10 cellular contexts compared by ENCODE assay signal in the genomic region with DNA sequence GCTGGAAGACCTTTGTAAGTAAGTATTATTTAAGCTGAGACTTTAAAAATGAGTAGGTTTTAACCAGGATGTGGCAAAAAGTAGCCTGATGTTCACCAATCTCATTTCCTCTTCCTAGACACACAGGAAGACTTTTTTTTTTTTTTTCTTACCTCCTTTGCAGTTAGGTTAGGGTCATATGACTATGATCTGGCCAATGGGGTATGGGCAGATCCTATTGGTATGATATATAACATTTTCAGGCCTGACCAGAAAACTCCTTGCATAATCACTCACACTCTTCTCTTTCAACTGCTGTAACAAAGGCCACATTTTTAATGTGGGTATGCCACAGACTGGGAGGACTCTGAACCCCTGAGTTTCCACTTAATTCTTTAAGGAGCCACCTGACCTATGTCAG. TPM values are rescaled to one million over a fixed set of nuclear protein-coding genes. Genes with fewer than 3 reads are reported as not detected.
DNase-seq lines count a peak whose midpoint lies in the region; ATAC-seq and TF ChIP-seq lines count a peak whose summit lies in the region.
"Had no signal": no experiment of that assay in that cellular context is flagged by ENCODE, and none has a peak within 500 bp of the region (broad histone marks: within the 10 kb centered on the region; RNA-seq: fewer than 3 reads in every experiment).

No MANE protein-coding gene starts in this region.

- peak overlapping the region; percentile 32 for H3K4me2 ChIP-seq in DOHH2 (ENCODE audit: low read length)

- H3K4me3 ChIP-seq in DOHH2 (ENCODE audit: low read length) (peak overlapping the region; percentile 27), lower lobe of right lung (no peak overlapping the region), gastrocnemius medialis (no peak overlapping the region)
- H3K4me3 ChIP-seq: body of pancreas, HAP-1 had no signal

- peaks cover 17% of the 10 kb centered on the region for H3K79me2 ChIP-seq in DOHH2 (ENCODE audit: control insufficient read depth, low read length)

- POLR2A ChIA-PET in HEK293T (lab: Yijun Ruan, JAX): no interaction called here

- H3K36me3 ChIP-seq in DOHH2 (ENCODE audit: control insufficient read depth, low read length) (peaks cover 4% of the 10 kb centered on the region; the same call in 1 of the 2 replicates), lower lobe of right lung (no peaks in the 10 kb centered on the region), gastrocnemius medialis (no peaks in the 10 kb centered on the region)
- H3K36me3 ChIP-seq: HAP-1 had no signal

- ATAC-seq in lower lobe of right lung: no peak
- no peak for ATAC-seq in gastrocnemius medialis
- no peak for ATAC-seq in GM21515 (IDR thresholded peaks at IDR 0.05; ENCODE audit: unreplicated experiment)
- ATAC-seq: body of pancreas had no signal

- H3K27ac ChIP-seq in DOHH2 (ENCODE audit: low read depth, low read length): peak overlapping the region; percentile 61
- peak overlapping the region; percentile 22 for H3K27ac ChIP-seq in lower lobe of right lung
- no peak overlapping the region for H3K27ac ChIP-seq in gastrocnemius medialis
- H3K27ac ChIP-seq: body of pancreas had no signal

- no peaks in the 10 kb centered on the region for H3K27me3 ChIP-seq in DOHH2 (ENCODE audit: control insufficient read depth, low read length)
- H3K27me3 ChIP-seq in lower lobe of right lung (ENCODE audit: low read depth): no peaks in the 10 kb centered on the region
- H3K27me3 ChIP-seq in gastrocnemius medialis: no peaks in the 10 kb centered on the region
- H3K27me3 ChIP-seq: body of pancreas had no signal

- no peaks in the 10 kb centered on the region for H4K20me1 ChIP-seq in DOHH2 (ENCODE audit: control insufficient read depth, insufficient read depth, low read depth, low read length)

- TF ChIP-seq CTCF in DOHH2 (IDR thresholded peaks at IDR 0.05; ENCODE audit: low read depth, low read length, poor library complexity, severe bottlenecking) (no peak), lower lobe of right lung (IDR thresholded peaks at IDR 0.05) (no peak), gastrocnemius medialis (IDR thresholded peaks at IDR 0.05 in 4 of 5, conservative IDR thresholded peaks at IDR 0.05 in 1 of 5) (no peak)

- CTCF ChIA-PET in HEK293T (lab: Yijun Ruan, JAX): no interaction called here

- peaks cover 3% of the 10 kb centered on the region; the same call in 1 of the 2 replicates for H3K9me3 ChIP-seq in DOHH2 (ENCODE audit: control insufficient read depth, insufficient read depth, low read length)
- H3K9me3 ChIP-seq in lower lobe of right lung: no peaks in the 10 kb centered on the region
- H3K9me3 ChIP-seq in gastrocnemius medialis: no peaks in the 10 kb centered on the region
- H3K9me3 ChIP-seq: body of pancreas, HAP-1 had no signal

- DNase-seq in HEK293T (ENCODE audit: extremely low spot score): no peak
- peak; percentile 62 for DNase-seq in T-helper 2 cell treated with Interferon-gamma antibody and Interleukin-4, amounts not matched to agents 5 μg/mL and 100 μg/mL, for 36 hours (ENCODE audit: low spot score)
- no peak for DNase-seq in lower lobe of right lung
- no peak for DNase-seq in D341Med (ENCODE audit: low spot score)
- DNase-seq in gastrocnemius medialis: no peak
- no peak for DNase-seq in inferior parietal cortex (ENCODE audit: extremely low spot score)
- DNase-seq: body of pancreas had no signal

- intact Hi-C loops in lower lobe of right lung (cut with DNase I): no loop called here
- intact Hi-C loops in gastrocnemius medialis (cut with DNase I; ENCODE audit: low total_unique reads): loop anchor here (5.0 to 10.0 kb wide), 4 partner anchors 64 to 681 kb away; no protein-coding TSS in a partner anchor

- H3K36me3 Mint-ChIP-seq in T-helper 2 cell treated with Interferon-gamma antibody and Interleukin-4, amounts not matched to agents 5 μg/mL and 100 μg/mL, for 36 hours (ENCODE audit: low read depth): peaks cover 30% of the 10 kb centered on the region

- peaks cover 2% of the 10 kb centered on the region; the same call in 1 of the 2 replicates for H3F3A ChIP-seq in DOHH2 (ENCODE audit: control insufficient read depth, insufficient read depth)

- no peak for TF ChIP-seq POLR2A in gastrocnemius medialis (IDR thresholded peaks at IDR 0.05)

- no peaks in the 10 kb centered on the region for H3K27me3 Mint-ChIP-seq in T-helper 2 cell treated with Interferon-gamma antibody and Interleukin-4, amounts not matched to agents 5 μg/mL and 100 μg/mL, for 36 hours (ENCODE audit: low read depth)

- peaks cover 53% of the 10 kb centered on the region for H3K4me1 Mint-ChIP-seq in T-helper 2 cell treated with Interferon-gamma antibody and Interleukin-4, amounts not matched to agents 5 μg/mL and 100 μg/mL, for 36 hours (ENCODE audit: low read depth)

- no peaks in the 10 kb centered on the region for H3K9me2 ChIP-seq in DOHH2 (replicated peaks; ENCODE audit: control insufficient read depth, low read length)

- in situ Hi-C loops in gastrocnemius medialis (cut with MboI; ENCODE audit: low sequenced_read_pairs in 4 of 4): loop anchor here in 2 of 4 donors (25.0 kb wide), 2 partner anchors 224 to 676 kb away; partner anchors contain the start of gene CALM1 (in 1 of the 2)

- H3K4me3 Mint-ChIP-seq in T-helper 2 cell treated with Interferon-gamma antibody and Interleukin-4, amounts not matched to agents 5 μg/mL and 100 μg/mL, for 36 hours: peak overlapping the region; percentile 67

- H3K4me1 ChIP-seq in DOHH2 (ENCODE audit: control insufficient read depth, low read length) (peaks cover 32% of the 10 kb centered on the region), lower lobe of right lung (peaks cover 34% of the 10 kb centered on the region), gastrocnemius medialis (peaks cover 22 to 25% of the 10 kb centered on the region in 2 donors)

- H3K27ac Mint-ChIP-seq in T-helper 2 cell treated with Interferon-gamma antibody and Interleukin-4, amounts not matched to agents 5 μg/mL and 100 μg/mL, for 36 hours: peak overlapping the region; percentile 88

- no peaks in the 10 kb centered on the region for H3K9me3 Mint-ChIP-seq in T-helper 2 cell treated with Interferon-gamma antibody and Interleukin-4, amounts not matched to agents 5 μg/mL and 100 μg/mL, for 36 hours

TF ChIP-seq in HEK293T, 16 proteins besides CTCF, POLR2A, EP300 and RAD21:
- TF ChIP-seq TARDBP (IDR thresholded peaks at IDR 0.05) (no peak), NFRKB (IDR thresholded peaks at IDR 0.05) (no peak), SUZ12 (IDR thresholded peaks at IDR 0.05) (no peak), SP1 (IDR thresholded peaks at IDR 0.05) (no peak), L3MBTL2 (conservative IDR thresholded peaks at IDR 0.05) (no peak), ZNF384 (IDR thresholded peaks at IDR 0.05) (peak; percentile 73)

RNA-seq across cellular contexts. Expression of gene RPS6KA5, which starts 2.7 kb away (rescaled TPM):
- total RNA-seq in lower lobe of right lung (11.3 TPM), gastrocnemius medialis (10 to 100 TPM in 2 of 4 donors, 1 to 10 TPM in 2; 5.8 to 18.4 (median 9.8) TPM)

RNA-seq across cellular contexts. Expression of gene DGLUCY, which starts 50.8 kb away (rescaled TPM):
- 102 TPM for total RNA-seq in lower lobe of right lung
- total RNA-seq in gastrocnemius medialis: 10 to 100 TPM; 29.3 to 93.7 (median 67.8) TPM

Comparison
In these comparisons a context has a peak if more than half of its experiments do, and no peak if none do; other contexts are left out.
1. H3K27ac ChIP-seq: peak in DOHH2 (single experiment) and lower lobe of right lung (single experiment); none in gastrocnemius medialis (0 of 4).